ENCODE assay signal across 1 cellular context in genomic region chr21:14453964-14454641, GRCh38.
TF ChIP-seq lines count a peak whose summit lies in the region.

No MANE protein-coding gene starts in this region.

TF ChIP-seq in K562, 482 proteins besides CTCF, POLR2A, EP300 and RAD21 (continued from another document and continues in another):
- TF ChIP-seq, protein P1, sequence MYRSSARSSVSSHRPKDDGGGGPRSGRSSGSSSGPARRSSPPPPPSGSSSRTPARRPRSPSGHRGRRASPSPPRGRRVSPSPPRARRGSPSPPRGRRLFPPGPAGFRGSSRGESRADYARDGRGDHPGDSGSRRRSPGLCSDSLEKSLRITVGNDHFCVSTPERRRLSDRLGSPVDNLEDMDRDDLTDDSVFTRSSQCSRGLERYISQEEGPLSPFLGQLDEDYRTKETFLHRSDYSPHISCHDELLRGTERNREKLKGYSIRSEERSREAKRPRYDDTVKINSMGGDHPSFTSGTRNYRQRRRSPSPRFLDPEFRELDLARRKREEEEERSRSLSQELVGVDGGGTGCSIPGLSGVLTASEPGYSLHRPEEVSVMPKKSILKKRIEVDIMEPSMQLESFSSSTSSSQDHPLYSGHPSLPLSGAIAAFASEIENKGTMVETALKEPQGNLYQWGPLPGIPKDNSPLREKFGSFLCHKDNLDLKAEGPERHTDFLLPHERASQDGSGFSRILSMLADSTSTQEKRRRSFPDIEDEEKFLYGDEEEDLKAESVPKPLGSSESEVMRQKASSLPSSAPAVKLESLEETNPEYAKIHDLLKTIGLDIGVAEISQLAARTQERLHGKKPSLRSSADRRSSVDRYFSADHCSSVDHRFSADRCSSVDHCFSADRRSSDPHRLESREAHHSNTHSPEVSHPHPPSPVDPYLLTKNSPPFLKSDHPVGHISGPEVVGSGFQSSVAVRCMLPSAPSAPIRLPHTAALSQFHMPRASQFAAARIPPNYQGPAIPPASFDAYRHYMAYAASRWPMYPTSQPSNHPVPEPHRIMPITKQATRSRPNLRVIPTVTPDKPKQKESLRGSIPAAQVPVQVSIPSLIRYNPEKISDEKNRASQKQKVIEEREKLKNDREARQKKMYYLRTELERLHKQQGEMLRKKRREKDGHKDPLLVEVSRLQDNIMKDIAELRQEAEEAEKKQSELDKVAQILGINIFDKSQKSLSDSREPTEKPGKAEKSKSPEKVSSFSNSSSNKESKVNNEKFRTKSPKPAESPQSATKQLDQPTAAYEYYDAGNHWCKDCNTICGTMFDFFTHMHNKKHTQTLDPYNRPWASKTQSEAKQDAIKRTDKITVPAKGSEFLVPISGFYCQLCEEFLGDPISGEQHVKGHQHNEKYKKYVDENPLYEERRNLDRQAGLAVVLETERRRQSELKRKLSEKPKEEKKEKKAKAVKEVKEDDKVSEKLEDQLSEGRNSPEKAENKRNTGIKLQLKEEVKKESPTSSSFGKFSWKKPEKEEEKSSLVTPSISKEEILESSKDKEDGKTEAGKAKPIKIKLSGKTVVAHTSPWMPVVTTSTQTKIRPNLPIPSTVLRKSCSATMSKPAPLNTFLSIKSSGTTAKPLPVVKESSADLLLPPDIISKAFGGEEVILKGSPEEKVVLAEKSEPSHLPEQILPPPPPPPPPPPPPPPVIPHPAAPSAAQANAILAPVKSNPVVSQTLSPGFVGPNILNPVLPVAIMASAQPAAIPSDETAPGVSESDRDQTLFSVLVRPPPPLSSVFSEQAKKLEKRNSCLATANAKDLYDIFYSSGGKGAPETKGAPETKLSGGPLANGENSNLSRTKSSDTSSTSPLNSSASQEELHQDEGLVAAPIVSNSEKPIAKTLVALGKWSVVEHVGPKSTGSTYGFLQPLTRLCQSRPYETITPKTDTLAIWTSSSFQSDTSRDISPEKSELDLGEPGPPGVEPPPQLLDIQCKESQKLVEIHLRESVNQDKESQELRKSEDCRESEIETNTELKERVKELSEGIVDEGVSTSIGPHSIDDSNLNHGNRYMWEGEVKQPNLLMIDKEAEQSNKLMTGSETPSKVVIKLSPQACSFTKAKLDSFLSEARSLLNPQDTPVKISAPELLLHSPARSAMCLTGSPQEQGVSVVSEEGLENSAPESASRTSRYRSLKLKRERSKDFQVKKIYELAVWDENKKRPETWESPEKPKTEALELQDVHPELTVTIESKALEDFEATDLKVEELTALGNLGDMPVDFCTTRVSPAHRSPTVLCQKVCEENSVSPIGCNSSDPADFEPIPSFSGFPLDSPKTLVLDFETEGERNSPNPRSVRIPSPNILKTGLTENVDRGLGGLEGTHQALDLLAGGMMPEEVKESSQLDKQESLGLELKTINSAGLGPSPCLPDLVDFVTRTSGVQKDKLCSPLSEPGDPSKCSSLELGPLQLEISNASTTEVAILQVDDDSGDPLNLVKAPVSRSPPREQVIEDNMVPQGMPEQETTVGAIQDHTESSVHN (IDR thresholded peaks at IDR 0.05; ENCODE audit: borderline replicate concordance in 1 of 2, low read depth in 1 of 2): 0 out of 4 replicates have a peak, but pooled peaks of 1 of the 2 experiments have one; percentile 43
- TF ChIP-seq POLR2B (IDR thresholded peaks at IDR 0.05; ENCODE audit: low read depth, partially characterized antibody) (no peak), ZNF644 (tag; IDR thresholded peaks at IDR 0.05; ENCODE audit: low read depth) (peak; percentile 88), ZEB2 (IDR thresholded peaks at IDR 0.05) (peak; percentile 72), FOSL1 (tag; conservative IDR thresholded peaks at IDR 0.05) (peak; percentile 75), FOXM1 (IDR thresholded peaks at IDR 0.05; ENCODE audit: low read depth) (peak; percentile 95), FOXM1 (CRISPR knock-in tag; IDR thresholded peaks at IDR 0.05; ENCODE audit: low read depth) (no peak), KDM1A (IDR thresholded peaks at IDR 0.05) (peak; percentile 47 to 66; a peak in 3 of 4 replicates), RCOR1 (IDR thresholded peaks at IDR 0.05; ENCODE audit: borderline replicate concordance in 1 of 2, low read depth in 2 of 2, low read length in 2 of 2) (peak; percentile 73 to 93; a peak in 3 of 4 replicates), ZNF197 (CRISPR knock-in tag; IDR thresholded peaks at IDR 0.05; ENCODE audit: low read depth) (peak; percentile 89; the same call in 1 of the 2 replicates), PRDM10 (IDR thresholded peaks at IDR 0.05; ENCODE audit: partially characterized antibody) (peak; percentile 82), JUNB (CRISPR knock-in tag; conservative IDR thresholded peaks at IDR 0.05) (no peak), TCFL5 (CRISPR knock-in tag; conservative IDR thresholded peaks at IDR 0.05) (0 out of 2 replicates have a peak, but pooled peaks have one; percentile 28), TRIM24 (IDR thresholded peaks at IDR 0.05) (peak in 1 of 2 experiments; percentile 86; a peak in 3 of 4 replicates), DDX20 (tag; IDR thresholded peaks at IDR 0.05; ENCODE audit: low read depth) (no peak), KLF10 (CRISPR knock-in tag; IDR thresholded peaks at IDR 0.05) (no peak), SMAD1 (IDR thresholded peaks at IDR 0.05; ENCODE audit: low read depth, low read length, partially characterized antibody) (peak; percentile 42), SMAD3 (CRISPR knock-in tag; conservative IDR thresholded peaks at IDR 0.05) (peak; percentile 73; the same call in 1 of the 2 replicates), KLF16 (IDR thresholded peaks at IDR 0.05) (peak; percentile 91), MECOM (CRISPR knock-in tag; IDR thresholded peaks at IDR 0.05) (peak; percentile 85), MTA2 (IDR thresholded peaks at IDR 0.05; ENCODE audit: low read depth) (peak; percentile 96), RFX1 (IDR thresholded peaks at IDR 0.05) (peak; percentile 15; the same call in 1 of the 2 replicates), SMAD4 (CRISPR knock-in tag; conservative IDR thresholded peaks at IDR 0.05) (peak; percentile 66), SNRNP70 (optimal IDR thresholded peaks at IDR 0.05; ENCODE audit: low read depth, low read length) (no peak), ADNP (tag; IDR thresholded peaks at IDR 0.05) (peak; percentile 45; the same call in 1 of the 2 replicates), CHD1 (IDR thresholded peaks at IDR 0.05; ENCODE audit: low read length) (no peak), ZNF639 (CRISPR knock-in tag; conservative IDR thresholded peaks at IDR 0.05 in 1 of 2, IDR thresholded peaks at IDR 0.05 in 1 of 2) (peak in 1 of 2 experiments; percentile 42; a peak in 1 of 4 replicates), TAF9B (IDR thresholded peaks at IDR 0.05; ENCODE audit: partially characterized antibody) (peak; percentile 53), TBL1XR1 (IDR thresholded peaks at IDR 0.05; ENCODE audit: low read length in 2 of 2) (peak in 1 of 2 experiments; percentile 94; a peak in 3 of 4 replicates), CEBPG (CRISPR knock-in tag; IDR thresholded peaks at IDR 0.05) (no peak), CEBPG (tag; conservative IDR thresholded peaks at IDR 0.05 in 1 of 2, IDR thresholded peaks at IDR 0.05 in 1 of 2) (no peak)
- TF ChIP-seq, protein P2, sequence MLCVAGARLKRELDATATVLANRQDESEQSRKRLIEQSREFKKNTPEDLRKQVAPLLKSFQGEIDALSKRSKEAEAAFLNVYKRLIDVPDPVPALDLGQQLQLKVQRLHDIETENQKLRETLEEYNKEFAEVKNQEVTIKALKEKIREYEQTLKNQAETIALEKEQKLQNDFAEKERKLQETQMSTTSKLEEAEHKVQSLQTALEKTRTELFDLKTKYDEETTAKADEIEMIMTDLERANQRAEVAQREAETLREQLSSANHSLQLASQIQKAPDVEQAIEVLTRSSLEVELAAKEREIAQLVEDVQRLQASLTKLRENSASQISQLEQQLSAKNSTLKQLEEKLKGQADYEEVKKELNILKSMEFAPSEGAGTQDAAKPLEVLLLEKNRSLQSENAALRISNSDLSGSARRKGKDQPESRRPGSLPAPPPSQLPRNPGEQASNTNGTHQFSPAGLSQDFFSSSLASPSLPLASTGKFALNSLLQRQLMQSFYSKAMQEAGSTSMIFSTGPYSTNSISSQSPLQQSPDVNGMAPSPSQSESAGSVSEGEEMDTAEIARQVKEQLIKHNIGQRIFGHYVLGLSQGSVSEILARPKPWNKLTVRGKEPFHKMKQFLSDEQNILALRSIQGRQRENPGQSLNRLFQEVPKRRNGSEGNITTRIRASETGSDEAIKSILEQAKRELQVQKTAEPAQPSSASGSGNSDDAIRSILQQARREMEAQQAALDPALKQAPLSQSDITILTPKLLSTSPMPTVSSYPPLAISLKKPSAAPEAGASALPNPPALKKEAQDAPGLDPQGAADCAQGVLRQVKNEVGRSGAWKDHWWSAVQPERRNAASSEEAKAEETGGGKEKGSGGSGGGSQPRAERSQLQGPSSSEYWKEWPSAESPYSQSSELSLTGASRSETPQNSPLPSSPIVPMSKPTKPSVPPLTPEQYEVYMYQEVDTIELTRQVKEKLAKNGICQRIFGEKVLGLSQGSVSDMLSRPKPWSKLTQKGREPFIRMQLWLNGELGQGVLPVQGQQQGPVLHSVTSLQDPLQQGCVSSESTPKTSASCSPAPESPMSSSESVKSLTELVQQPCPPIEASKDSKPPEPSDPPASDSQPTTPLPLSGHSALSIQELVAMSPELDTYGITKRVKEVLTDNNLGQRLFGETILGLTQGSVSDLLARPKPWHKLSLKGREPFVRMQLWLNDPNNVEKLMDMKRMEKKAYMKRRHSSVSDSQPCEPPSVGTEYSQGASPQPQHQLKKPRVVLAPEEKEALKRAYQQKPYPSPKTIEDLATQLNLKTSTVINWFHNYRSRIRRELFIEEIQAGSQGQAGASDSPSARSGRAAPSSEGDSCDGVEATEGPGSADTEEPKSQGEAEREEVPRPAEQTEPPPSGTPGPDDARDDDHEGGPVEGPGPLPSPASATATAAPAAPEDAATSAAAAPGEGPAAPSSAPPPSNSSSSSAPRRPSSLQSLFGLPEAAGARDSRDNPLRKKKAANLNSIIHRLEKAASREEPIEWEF (CRISPR knock-in tag; IDR thresholded peaks at IDR 0.05): no peak
- TF ChIP-seq, protein P3, sequence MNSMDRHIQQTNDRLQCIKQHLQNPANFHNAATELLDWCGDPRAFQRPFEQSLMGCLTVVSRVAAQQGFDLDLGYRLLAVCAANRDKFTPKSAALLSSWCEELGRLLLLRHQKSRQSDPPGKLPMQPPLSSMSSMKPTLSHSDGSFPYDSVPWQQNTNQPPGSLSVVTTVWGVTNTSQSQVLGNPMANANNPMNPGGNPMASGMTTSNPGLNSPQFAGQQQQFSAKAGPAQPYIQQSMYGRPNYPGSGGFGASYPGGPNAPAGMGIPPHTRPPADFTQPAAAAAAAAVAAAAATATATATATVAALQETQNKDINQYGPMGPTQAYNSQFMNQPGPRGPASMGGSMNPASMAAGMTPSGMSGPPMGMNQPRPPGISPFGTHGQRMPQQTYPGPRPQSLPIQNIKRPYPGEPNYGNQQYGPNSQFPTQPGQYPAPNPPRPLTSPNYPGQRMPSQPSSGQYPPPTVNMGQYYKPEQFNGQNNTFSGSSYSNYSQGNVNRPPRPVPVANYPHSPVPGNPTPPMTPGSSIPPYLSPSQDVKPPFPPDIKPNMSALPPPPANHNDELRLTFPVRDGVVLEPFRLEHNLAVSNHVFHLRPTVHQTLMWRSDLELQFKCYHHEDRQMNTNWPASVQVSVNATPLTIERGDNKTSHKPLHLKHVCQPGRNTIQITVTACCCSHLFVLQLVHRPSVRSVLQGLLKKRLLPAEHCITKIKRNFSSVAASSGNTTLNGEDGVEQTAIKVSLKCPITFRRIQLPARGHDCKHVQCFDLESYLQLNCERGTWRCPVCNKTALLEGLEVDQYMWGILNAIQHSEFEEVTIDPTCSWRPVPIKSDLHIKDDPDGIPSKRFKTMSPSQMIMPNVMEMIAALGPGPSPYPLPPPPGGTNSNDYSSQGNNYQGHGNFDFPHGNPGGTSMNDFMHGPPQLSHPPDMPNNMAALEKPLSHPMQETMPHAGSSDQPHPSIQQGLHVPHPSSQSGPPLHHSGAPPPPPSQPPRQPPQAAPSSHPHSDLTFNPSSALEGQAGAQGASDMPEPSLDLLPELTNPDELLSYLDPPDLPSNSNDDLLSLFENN (IDR thresholded peaks at IDR 0.05; ENCODE audit: low read depth in 2 of 2, low read length in 2 of 2): peak in 1 of 2 experiments; percentile 86; a peak in 2 of 4 replicates
- TF ChIP-seq, protein P4, sequence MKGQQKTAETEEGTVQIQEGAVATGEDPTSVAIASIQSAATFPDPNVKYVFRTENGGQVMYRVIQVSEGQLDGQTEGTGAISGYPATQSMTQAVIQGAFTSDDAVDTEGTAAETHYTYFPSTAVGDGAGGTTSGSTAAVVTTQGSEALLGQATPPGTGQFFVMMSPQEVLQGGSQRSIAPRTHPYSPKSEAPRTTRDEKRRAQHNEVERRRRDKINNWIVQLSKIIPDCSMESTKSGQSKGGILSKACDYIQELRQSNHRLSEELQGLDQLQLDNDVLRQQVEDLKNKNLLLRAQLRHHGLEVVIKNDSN (CRISPR knock-in tag; IDR thresholded peaks at IDR 0.05): no peak
